13 cellular contexts compared by ENCODE assay signal in the genomic region with DNA sequence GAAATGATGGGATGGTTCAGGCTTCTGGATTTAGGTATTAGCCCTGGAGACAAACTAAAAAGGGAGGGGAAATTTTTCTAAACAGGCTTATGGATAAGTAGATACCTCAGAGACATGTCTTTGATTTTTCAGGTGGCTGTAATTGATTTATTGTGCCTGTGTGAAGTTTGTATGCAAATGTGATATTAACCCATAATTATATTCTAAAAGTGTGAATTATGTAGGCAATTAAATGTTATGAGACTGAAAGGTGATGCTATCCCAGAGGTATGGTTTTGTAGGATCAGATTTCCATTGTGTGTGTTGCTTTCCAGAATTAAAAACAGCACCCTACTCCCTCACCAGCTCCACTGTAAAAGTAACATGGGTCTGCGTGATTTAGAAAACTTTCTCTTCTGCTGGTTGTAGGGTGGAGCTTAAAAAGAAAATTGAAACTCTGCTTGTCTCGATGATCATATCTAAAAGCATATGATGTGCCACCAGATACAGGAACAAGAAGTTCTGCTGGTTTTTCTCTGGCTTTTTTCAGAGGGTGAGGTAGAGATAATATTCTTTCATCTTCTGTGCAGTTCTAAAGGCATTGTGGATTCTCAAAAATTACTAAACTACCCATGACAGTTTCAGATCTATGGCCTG.
DNase-seq lines count a peak whose midpoint lies in the region; ATAC-seq and TF ChIP-seq lines count a peak whose summit lies in the region.
"Had no signal": no experiment of that assay in that cellular context is flagged by ENCODE, and none has a peak within 500 bp of the region (broad histone marks: within the 10 kb centered on the region; RNA-seq: fewer than 3 reads in every experiment).

No MANE protein-coding gene starts in this region.

- DNase-seq in spleen (no peak), GM19238 (ENCODE audit: insufficient read length, low spot score) (no peak), right atrium auricular region (ENCODE audit: low spot score) (no peak)
- no peak for DNase-seq in activated effector memory CD4-positive, alpha-beta T cell treated with Interleukin-2 at 50 U/mL for 16 hours
- DNase-seq: activated T-cell treated with anti-CD3 and anti-CD28 coated beads, Interleukin-2, amount 50 U/mL, for 72 hours; DMS79; kidney glomerular epithelial cell had no signal

- TF ChIP-seq CTCF in spleen (IDR thresholded peaks at IDR 0.05 in 8 of 11, conservative IDR thresholded peaks at IDR 0.05 in 3 of 11) = no peak
- TF ChIP-seq CTCF in right atrium auricular region (IDR thresholded peaks at IDR 0.05) = no peak

- no peaks in the 10 kb centered on the region for H3K9me3 Mint-ChIP-seq in dendritic cell treated with granulocyte-macrophage colony-stimulating factor and Interleukin-4, amounts not matched to agents 40 ng/mL and 50 ng/mL, for 4 days
- H3K9me3 Mint-ChIP-seq: GM23338 had no signal

- no peak overlapping the region for H3K4me3 ChIP-seq in spleen
- no peak overlapping the region for H3K4me3 ChIP-seq in right atrium auricular region
- H3K4me3 ChIP-seq: GM23338, thoracic aorta had no signal

- H3K4me1 ChIP-seq in spleen (peaks cover 0 to 5% (median 0%) of the 10 kb centered on the region in 6 donors), right atrium auricular region (no peaks in the 10 kb centered on the region)

- peak overlapping the region; percentile 60 for H3K27ac Mint-ChIP-seq in dendritic cell treated with granulocyte-macrophage colony-stimulating factor and Interleukin-4, amounts not matched to agents 40 ng/mL and 50 ng/mL, for 4 days
- H3K27ac Mint-ChIP-seq: activated T-cell treated with anti-CD3 and anti-CD28 coated beads, Interleukin-2, amount 50 U/mL, for 72 hours; GM23338 had no signal

- no peak overlapping the region for H3K4me3 Mint-ChIP-seq in dendritic cell treated with granulocyte-macrophage colony-stimulating factor and Interleukin-4, amounts not matched to agents 40 ng/mL and 50 ng/mL, for 4 days
- H3K4me3 Mint-ChIP-seq: activated T-cell treated with anti-CD3 and anti-CD28 coated beads, Interleukin-2, amount 50 U/mL, for 72 hours; GM23338 had no signal

- no peaks in the 10 kb centered on the region for H3K36me3 Mint-ChIP-seq in dendritic cell treated with granulocyte-macrophage colony-stimulating factor and Interleukin-4, amounts not matched to agents 40 ng/mL and 50 ng/mL, for 4 days (ENCODE audit: low read depth)

- H3K36me3 ChIP-seq in spleen (no peaks in the 10 kb centered on the region), right atrium auricular region (no peaks in the 10 kb centered on the region)
- H3K36me3 ChIP-seq: thoracic aorta had no signal

- H3K4me1 Mint-ChIP-seq in dendritic cell treated with granulocyte-macrophage colony-stimulating factor and Interleukin-4, amounts not matched to agents 40 ng/mL and 50 ng/mL, for 4 days (ENCODE audit: low read depth) = peaks cover 22% of the 10 kb centered on the region

- peaks cover 18% of the 10 kb centered on the region for H3K27me3 Mint-ChIP-seq in dendritic cell treated with granulocyte-macrophage colony-stimulating factor and Interleukin-4, amounts not matched to agents 40 ng/mL and 50 ng/mL, for 4 days

- no peaks in the 10 kb centered on the region for H3K27me3 ChIP-seq in spleen (replicated peaks in 1 of 7)
- H3K27me3 ChIP-seq in right atrium auricular region = no peaks in the 10 kb centered on the region

- H3K9me3 ChIP-seq in spleen (no peaks in the 10 kb centered on the region), right atrium auricular region (no peaks in the 10 kb centered on the region)
- H3K9me3 ChIP-seq: thoracic aorta had no signal

- TF ChIP-seq POLR2A in spleen (IDR thresholded peaks at IDR 0.05) = no peak

- WGBS in spleen, 5 donors = 44 to 66% (median 60%) methylated on average over 2 of the region's 2 CpGs

- intact Hi-C loops in dendritic cell treated with granulocyte-macrophage colony-stimulating factor and Interleukin-4, amounts not matched to agents 40 ng/mL and 50 ng/mL, for 4 days (cut with micrococcal nuclease) = no loop called here
- intact Hi-C loops in spleen (cut with DNase I; ENCODE audit: low total_unique reads) = no loop called here

- no peak overlapping the region for H3K27ac ChIP-seq in spleen
- no peak overlapping the region for H3K27ac ChIP-seq in right atrium auricular region
- H3K27ac ChIP-seq: thoracic aorta had no signal

- ATAC-seq in GM18909 (IDR thresholded peaks at IDR 0.05; ENCODE audit: poor library complexity, unreplicated experiment) (peak; percentile 79), GM21723 (IDR thresholded peaks at IDR 0.05; ENCODE audit: unreplicated experiment) (peak; percentile 94), HG03354 (IDR thresholded peaks at IDR 0.05; ENCODE audit: poor library complexity, severe bottlenecking, unreplicated experiment) (peak; percentile 86)
- ATAC-seq: activated T-cell treated with anti-CD3 and anti-CD28 coated beads, Interleukin-2, amount 50 U/mL, for 72 hours; GM23338 had no signal
